In the genomic region with DNA sequence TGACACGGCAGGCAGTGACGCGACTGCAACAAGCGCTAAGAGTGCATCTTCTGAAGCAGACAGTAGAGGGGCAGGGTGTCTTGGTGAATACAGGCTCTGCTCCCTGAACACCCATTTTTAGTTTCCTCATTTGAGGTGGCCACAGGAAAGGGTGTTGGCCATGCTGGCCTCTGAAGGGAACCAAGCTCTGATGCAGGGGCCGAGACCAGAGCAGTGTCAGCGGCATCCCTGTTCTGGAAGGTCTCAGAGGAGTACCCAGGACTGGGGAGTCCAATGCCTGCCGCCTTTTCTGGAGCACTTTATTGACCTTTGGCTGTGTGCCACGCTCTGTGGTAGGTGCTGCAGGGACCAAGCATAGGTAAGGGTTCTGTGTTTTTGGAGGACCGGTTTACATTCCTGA, we compare ENCODE assay signal across 24 cellular contexts.
DNase-seq lines count a peak whose midpoint lies in the region; ATAC-seq and TF ChIP-seq lines count a peak whose summit lies in the region.
"Had no signal": no experiment of that assay in that cellular context is flagged by ENCODE, and none has a peak within 500 bp of the region (broad histone marks: within the 10 kb centered on the region; RNA-seq: fewer than 3 reads in every experiment).

No MANE protein-coding gene starts in this region.

- TF ChIP-seq CTCF in right atrium auricular region (IDR thresholded peaks at IDR 0.05): no peak
- TF ChIP-seq CTCF in osteocyte (IDR thresholded peaks at IDR 0.05): no peak

- peak overlapping the region; percentile 44 to 46 for H3K18ac ChIP-seq in mesenchymal stem cell (ENCODE audit: low read depth in 1 of 2, low read length in 2 of 2)

- H3K27ac Mint-ChIP-seq in osteocyte (ENCODE audit: unreplicated experiment): no peak overlapping the region
- H3K27ac Mint-ChIP-seq: CD4-positive, alpha-beta T cell had no signal

- H3K23ac ChIP-seq in mesenchymal stem cell (ENCODE audit: low read length in 2 of 2): no peak overlapping the region

- H3K4me3 ChIP-seq in right atrium auricular region: no peak overlapping the region
- H3K4me3 ChIP-seq in mesenchymal stem cell (ENCODE audit: insufficient read depth in 1 of 2, low read depth in 1 of 2, low read length in 2 of 2): no peak overlapping the region
- H3K4me3 ChIP-seq: A549, Peyer's patch, SJSA1 had no signal

- no peak overlapping the region for H2BK5ac ChIP-seq in mesenchymal stem cell (ENCODE audit: low read depth, low read length, poor library complexity, severe bottlenecking)

- H3K9ac ChIP-seq in mesenchymal stem cell (ENCODE audit: low read length): no peak overlapping the region
- H3K9ac ChIP-seq: KMS-11 had no signal

- DNase-seq in cardiac septum (ENCODE audit: low spot score): peak; percentile 82
- no peak for DNase-seq in right atrium auricular region (ENCODE audit: low spot score)
- no peak for DNase-seq in mesenchymal stem cell
- DNase-seq in osteocyte (ENCODE audit: extremely low spot score, unreplicated experiment): peak; percentile 66
- DNase-seq in cortex of kidney (lab: John Stamatoyannopoulos, UW): no peak
- DNase-seq in activated CD4-positive, alpha-beta T cell treated with anti-CD3 and anti-CD28 coated beads, Interleukin-2, amount 50 U/mL, for 4 hours: no peak
- DNase-seq: BE2C; CD4-positive, alpha-beta T cell; COR-L47; DMS153; GDM1; GOT3; NCI-H1105 treated with DMSO at 0.1 percent for 48 hours; NCI-H1694; NCI-H2081 treated with DMSO at 0.1 percent for 48 hours; NCI-H446; NCI-H526; Peyer's patch; SW 1271 had no signal

- WGBS in mesenchymal stem cell: 92% methylated on average over 9 of the region's 9 CpGs

- H4K8ac ChIP-seq in mesenchymal stem cell (ENCODE audit: low read length): no peak overlapping the region

- H2BK12ac ChIP-seq in mesenchymal stem cell (ENCODE audit: low read length in 2 of 2): peak overlapping the region in 1 of 2 experiments; percentile 29

- H3K4me1 ChIP-seq in right atrium auricular region (no peaks in the 10 kb centered on the region), mesenchymal stem cell (ENCODE audit: control insufficient read depth, insufficient read depth, low read depth, low read length) (peaks cover 5% of the 10 kb centered on the region)
- H3K4me1 ChIP-seq: A549, BE2C, Peyer's patch had no signal

- H2AFZ ChIP-seq in mesenchymal stem cell (ENCODE audit: low read depth, low read length): no peak overlapping the region

- H4K91ac ChIP-seq in mesenchymal stem cell (ENCODE audit: low read length): peak overlapping the region; percentile 45

- peak overlapping the region; percentile 54 for H2BK120ac ChIP-seq in mesenchymal stem cell (ENCODE audit: low read depth, low read length)

- H3K36me3 Mint-ChIP-seq in osteocyte (ENCODE audit: unreplicated experiment): peaks cover 9% of the 10 kb centered on the region

- H3K36me3 ChIP-seq in right atrium auricular region (no peaks in the 10 kb centered on the region), mesenchymal stem cell (ENCODE audit: control insufficient read depth in 1 of 2, insufficient read depth in 2 of 2, low read depth in 1 of 2, low read length in 2 of 2) (no peaks in the 10 kb centered on the region)
- H3K36me3 ChIP-seq: BE2C, Peyer's patch, SJSA1 had no signal

- H3K4ac ChIP-seq in mesenchymal stem cell (ENCODE audit: low read depth in 1 of 2, low read length in 2 of 2): no peak overlapping the region

- H3K27me3 Mint-ChIP-seq in osteocyte (ENCODE audit: unreplicated experiment): no peaks in the 10 kb centered on the region

- intact Hi-C loops in cardiac septum (cut with DNase I): no loop called here

- no peak overlapping the region for H2BK15ac ChIP-seq in mesenchymal stem cell (ENCODE audit: low read depth, poor library complexity, severe bottlenecking)

- H3K9me3 Mint-ChIP-seq in osteocyte (ENCODE audit: unreplicated experiment): peaks cover 25% of the 10 kb centered on the region

- no peak overlapping the region for H3K4me3 Mint-ChIP-seq in osteocyte (ENCODE audit: unreplicated experiment)
- H3K4me3 Mint-ChIP-seq: CD4-positive, alpha-beta T cell had no signal

- H3K79me1 ChIP-seq in mesenchymal stem cell (replicated peaks; ENCODE audit: low read length, poor library complexity, severe bottlenecking): no peaks in the 10 kb centered on the region

- ATAC-seq in GM18498 (IDR thresholded peaks at IDR 0.05; ENCODE audit: unreplicated experiment): no peak
- ATAC-seq: A549, HCT116 had no signal

- H3K4me1 Mint-ChIP-seq in osteocyte (ENCODE audit: unreplicated experiment): peaks cover 32% of the 10 kb centered on the region

- H3K14ac ChIP-seq in mesenchymal stem cell (ENCODE audit: low read length in 2 of 2): no peak overlapping the region

- no peak overlapping the region for H3K4me2 ChIP-seq in mesenchymal stem cell (ENCODE audit: low read length, poor library complexity, severe bottlenecking)
- H3K4me2 ChIP-seq: A549, KMS-11 had no signal

- peaks cover 0 to 22% of the 10 kb centered on the region in 2 donors for H3K9me3 ChIP-seq in right atrium auricular region
- H3K9me3 ChIP-seq in mesenchymal stem cell (ENCODE audit: control insufficient read depth, low read length): peaks cover 14% of the 10 kb centered on the region
- H3K9me3 ChIP-seq: BE2C, Peyer's patch had no signal

- no peak overlapping the region for H3K27ac ChIP-seq in right atrium auricular region
- H3K27ac ChIP-seq in mesenchymal stem cell (ENCODE audit: low read length, poor library complexity, severe bottlenecking): no peak overlapping the region
- H3K27ac ChIP-seq: A549, KMS-11, Peyer's patch, SJSA1 had no signal

- no peaks in the 10 kb centered on the region for H3K27me3 ChIP-seq in right atrium auricular region
- H3K27me3 ChIP-seq in mesenchymal stem cell (ENCODE audit: control insufficient read depth in 1 of 2, insufficient read depth in 1 of 2, low read length in 2 of 2): peaks cover 0 to 45% of the 10 kb centered on the region in 2 experiments
- H3K27me3 ChIP-seq: Peyer's patch, SJSA1 had no signal

- H2AK5ac ChIP-seq in mesenchymal stem cell (ENCODE audit: low read length, severe bottlenecking): no peak overlapping the region

Comparison
In these comparisons a context has a peak if more than half of its experiments do, and no peak if none do; other contexts are left out.
1. DNase-seq: peak in cardiac septum (single experiment) and osteocyte (single experiment); none in right atrium auricular region (single experiment), mesenchymal stem cell (single experiment), cortex of kidney (single experiment) and activated CD4-positive, alpha-beta T cell treated with anti-CD3 and anti-CD28 coated beads, Interleukin-2, amount 50 U/mL, for 4 hours (0 of 2).